ENCODE assay signal across 11 cellular contexts in the genomic region with DNA sequence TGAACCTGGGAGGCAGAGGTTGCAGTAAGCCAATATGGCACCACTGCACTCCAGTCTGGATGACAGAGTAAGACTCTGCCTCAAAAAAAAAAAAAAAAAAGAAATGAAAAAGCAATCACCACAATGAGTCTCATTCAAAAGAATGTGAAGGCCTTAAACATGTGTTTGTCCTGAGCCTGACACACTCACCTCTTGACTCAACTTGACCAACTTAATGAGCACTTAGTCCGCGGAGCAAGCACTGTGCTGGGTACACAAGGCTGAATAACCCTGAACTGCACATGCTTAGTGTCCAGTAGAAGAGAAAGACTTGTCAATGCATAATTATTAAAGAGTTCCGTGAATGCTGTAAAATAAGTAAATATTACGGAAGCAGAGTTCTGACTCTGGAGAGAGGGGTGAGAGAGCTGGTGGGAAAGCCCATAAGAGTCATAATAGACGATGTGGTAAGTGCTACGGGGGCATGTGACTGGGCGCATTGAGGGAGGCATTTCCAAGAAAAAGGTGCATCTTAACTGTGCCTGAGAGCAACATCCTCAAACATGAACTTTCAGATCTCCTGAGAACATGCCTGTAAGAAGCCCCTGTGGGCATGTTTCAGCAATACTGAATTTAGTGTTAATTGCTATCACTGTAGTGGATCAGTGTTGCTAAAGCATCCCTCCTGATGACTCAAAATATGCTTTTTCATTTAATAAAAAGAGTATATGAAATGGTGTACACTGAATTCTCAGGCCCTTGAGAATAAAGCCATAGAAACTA. TPM values are rescaled to one million over a fixed set of nuclear protein-coding genes. Genes with fewer than 3 reads are reported as not detected.
DNase-seq lines count a peak whose midpoint lies in the region; ATAC-seq and TF ChIP-seq lines count a peak whose summit lies in the region.
"Had no signal": no experiment of that assay in that cellular context is flagged by ENCODE, and none has a peak within 500 bp of the region (broad histone marks: within the 10 kb centered on the region; RNA-seq: fewer than 3 reads in every experiment).

No MANE protein-coding gene starts in this region.

- H3K27ac ChIP-seq in lower lobe of right lung = no peak overlapping the region
- H3K27ac ChIP-seq: gastroesophageal sphincter had no signal

- H3K4me1 ChIP-seq in lower lobe of right lung = no peaks in the 10 kb centered on the region
- H3K4me1 ChIP-seq: gastroesophageal sphincter had no signal

- DNase-seq in lower lobe of right lung = no peak
- DNase-seq in iPS-NIHi11 (ENCODE audit: low spot score) = no peak
- no peak for DNase-seq in OCI-M1 (lab: John Stamatoyannopoulos, UW)
- DNase-seq in H7 = no peak
- DNase-seq in activated CD4-positive, CD25-positive, alpha-beta regulatory T cell (lab: John Stamatoyannopoulos, UW) = no peak
- DNase-seq: NCI-H524 treated with DMSO at 0.1 percent for 48 hours, T1000 had no signal

- H3K4me3 ChIP-seq in lower lobe of right lung (no peak overlapping the region), H7 (ENCODE audit: insufficient read depth, low read depth, low read length) (no peak overlapping the region)
- H3K4me3 ChIP-seq: gastroesophageal sphincter had no signal

- no peaks in the 10 kb centered on the region for H3K36me3 ChIP-seq in lower lobe of right lung
- H3K36me3 ChIP-seq in H7 (replicated peaks; ENCODE audit: control insufficient read depth, insufficient read depth, low read length) = no peaks in the 10 kb centered on the region
- H3K36me3 ChIP-seq: gastroesophageal sphincter had no signal

- TF ChIP-seq CTCF in lower lobe of right lung (IDR thresholded peaks at IDR 0.05) = no peak

- H3K27me3 ChIP-seq in lower lobe of right lung (ENCODE audit: low read depth) = no peaks in the 10 kb centered on the region
- no peaks in the 10 kb centered on the region; the same call in 1 of the 2 replicates for H3K27me3 ChIP-seq in H7 (ENCODE audit: control insufficient read depth, insufficient read depth, low read length)
- H3K27me3 ChIP-seq: gastroesophageal sphincter had no signal

- peak; percentile 49 for ATAC-seq in GM18870 (IDR thresholded peaks at IDR 0.05; ENCODE audit: unreplicated experiment)
- peak; percentile 46 for ATAC-seq in GM21528 (IDR thresholded peaks at IDR 0.05; ENCODE audit: low FRiP score, unreplicated experiment)
- ATAC-seq in HG03354 (IDR thresholded peaks at IDR 0.05; ENCODE audit: poor library complexity, severe bottlenecking, unreplicated experiment) = peak; percentile 53
- peak; percentile 37 to 49 for ATAC-seq in lower lobe of right lung
- ATAC-seq: gastroesophageal sphincter had no signal

- H3K9me3 ChIP-seq in lower lobe of right lung = no peaks in the 10 kb centered on the region
- H3K9me3 ChIP-seq: gastroesophageal sphincter had no signal

- intact Hi-C loops in lower lobe of right lung (cut with DNase I) = no loop called here

RNA-seq across cellular contexts. Expression of gene MCOLN2, which starts 27.2 kb away (rescaled TPM):
- total RNA-seq in lower lobe of right lung = 5.1 TPM
- total RNA-seq in H7 (2014; rRNA removed; shearing (Covaris generic)) = 0.38 and 0.70 TPM in 2 replicates
